In genomic region chr19:39238944-39239343, GRCh38 we compare ENCODE assay signal across 19 cellular contexts. TPM values are rescaled to one million over a fixed set of nuclear protein-coding genes. Genes with fewer than 3 reads are reported as not detected.
DNase-seq lines count a peak whose midpoint lies in the region; ATAC-seq, FAIRE-seq and TF ChIP-seq lines count a peak whose summit lies in the region.
"Had no signal": no experiment of that assay in that cellular context is flagged by ENCODE, and none has a peak within 500 bp of the region (broad histone marks: within the 10 kb centered on the region; RNA-seq: fewer than 3 reads in every experiment).

No MANE protein-coding gene starts in this region.

- TF ChIP-seq EP300 in K562 (IDR thresholded peaks at IDR 0.05; ENCODE audit: low read length) (no peak), ovary (IDR thresholded peaks at IDR 0.05) (no peak)

- in situ Hi-C loops in mammary epithelial cell (cut with MboI; ENCODE audit: low sequenced_read_pairs in 2 of 2): no loop called here
- in situ Hi-C loops in K562 (cut with MboI): no loop called here

- DNase-seq in MCF 10A (ENCODE audit: unreplicated experiment) (no peak), mammary epithelial cell (no peak), K562 (ENCODE audit: extremely low read depth in 1 of 4, low spot score in 3 of 4) (no peak), spleen (peak; percentile 4), iPS-NIHi7 (ENCODE audit: extremely low spot score) (no peak), ovary (no peak)
- DNase-seq in CD4-positive, alpha-beta T cell: no peak
- DNase-seq: BE2C, Calu3, DMS 273 treated with DMSO at 0.1 percent for 48 hours, GOT3, HFFc6 had no signal

- H4K20me1 ChIP-seq in mammary epithelial cell (ENCODE audit: insufficient read depth, low read length) (no peaks in the 10 kb centered on the region), K562 (replicated peaks; ENCODE audit: control insufficient read depth, insufficient read depth, low read length) (no peaks in the 10 kb centered on the region)

- BruUV-seq in MCF 10A (replicated peaks; lab: Mats Ljungman, UMichigan) (no TSS peak), mammary epithelial cell (replicated peaks; lab: Mats Ljungman, UMichigan) (no TSS peak), K562 (replicated peaks; lab: Mats Ljungman, UMichigan) (no TSS peak)

- H3K9me3 ChIP-seq in mammary epithelial cell (replicated peaks; ENCODE audit: insufficient read depth, low read length) (no peaks in the 10 kb centered on the region), K562 (replicated peaks; ENCODE audit: control insufficient read depth, insufficient read depth, low read depth, low read length) (no peaks in the 10 kb centered on the region), spleen (no peaks in the 10 kb centered on the region), ovary (no peaks in the 10 kb centered on the region)
- no peaks in the 10 kb centered on the region for H3K9me3 ChIP-seq in CD4-positive, alpha-beta T cell (ENCODE audit: control insufficient read depth, low read length)
- H3K9me3 ChIP-seq: BE2C, HAP-1 had no signal

- H3K79me2 ChIP-seq in mammary epithelial cell (ENCODE audit: insufficient read depth, low read length) (no peaks in the 10 kb centered on the region), K562 (ENCODE audit: control insufficient read depth, insufficient read depth, low read length) (no peaks in the 10 kb centered on the region)

- peaks cover 8% of the 10 kb centered on the region for H3K4me1 Mint-ChIP-seq in MCF 10A (ENCODE audit: insufficient read depth, unreplicated experiment)
- peaks cover 28% of the 10 kb centered on the region for H3K4me1 Mint-ChIP-seq in CD4-positive, alpha-beta T cell (ENCODE audit: low read depth)

- no peak for TF ChIP-seq RAD21 in K562 (CRISPR knock-in tag; conservative IDR thresholded peaks at IDR 0.05 in 1 of 2, IDR thresholded peaks at IDR 0.05 in 1 of 2)

- H3K9me3 Mint-ChIP-seq in MCF 10A (ENCODE audit: unreplicated experiment): no peaks in the 10 kb centered on the region
- H3K9me3 Mint-ChIP-seq in CD4-positive, alpha-beta T cell: no peaks in the 10 kb centered on the region
- H3K9me3 Mint-ChIP-seq: CD14-positive monocyte, HFFc6 had no signal

- intact Hi-C loops in MCF 10A (cut with micrococcal nuclease) (no loop called here), mammary epithelial cell (cut with micrococcal nuclease) (no loop called here), K562 (cut with micrococcal nuclease) (no loop called here), spleen (cut with DNase I; ENCODE audit: low total_unique reads) (no loop called here), ovary (cut with DNase I) (no loop called here)
- intact Hi-C loops in CD4-positive, alpha-beta T cell (cut with DNase I, micrococcal nuclease): no loop called here

- no peaks in the 10 kb centered on the region for H3K4me1 ChIP-seq in mammary epithelial cell (ENCODE audit: insufficient read depth, low read length)
- H3K4me1 ChIP-seq in K562 (replicated peaks in 1 of 2; ENCODE audit: control insufficient read depth in 2 of 2, insufficient read depth in 2 of 2, low read length in 2 of 2): peaks cover 0 to 8% of the 10 kb centered on the region in 2 experiments; a peak in 3 of 5 replicates
- peaks cover 0 to 14% (median 11%) of the 10 kb centered on the region in 6 donors for H3K4me1 ChIP-seq in spleen
- H3K4me1 ChIP-seq in ovary (ENCODE audit: insufficient read depth): no peaks in the 10 kb centered on the region
- H3K4me1 ChIP-seq: BE2C, HAP-1 had no signal

- H2AFZ ChIP-seq in mammary epithelial cell (ENCODE audit: low read depth, low read length) (no peak overlapping the region), K562 (ENCODE audit: low read depth, low read length) (no peak overlapping the region)

- H3K27ac ChIP-seq in mammary epithelial cell (ENCODE audit: insufficient read depth, low read depth, low read length) (no peak overlapping the region), K562 (ENCODE audit: extremely low read depth, low read depth, low read length) (no peak overlapping the region), spleen (no peak overlapping the region), ovary (no peak overlapping the region)
- no peak overlapping the region for H3K27ac ChIP-seq in CD4-positive, alpha-beta T cell (ENCODE audit: low read depth, low read length)

- ATAC-seq in CD4-positive, alpha-beta T cell (ENCODE audit: poor library complexity): no peak
- ATAC-seq in K562 (no peak), HG02884 (IDR thresholded peaks at IDR 0.05; ENCODE audit: unreplicated experiment) (no peak)

- H3K36me3 Mint-ChIP-seq in MCF 10A (ENCODE audit: insufficient read depth, unreplicated experiment): no peaks in the 10 kb centered on the region
- no peaks in the 10 kb centered on the region for H3K36me3 Mint-ChIP-seq in CD4-positive, alpha-beta T cell (ENCODE audit: low read depth)
- H3K36me3 Mint-ChIP-seq: CD14-positive monocyte had no signal

- no peak overlapping the region for H3K4me3 Mint-ChIP-seq in MCF 10A (ENCODE audit: unreplicated experiment)
- no peak overlapping the region for H3K4me3 Mint-ChIP-seq in CD4-positive, alpha-beta T cell
- H3K4me3 Mint-ChIP-seq: CD14-positive monocyte, HFFc6 had no signal

- peak overlapping the region; percentile 77 for H3K27ac Mint-ChIP-seq in MCF 10A (ENCODE audit: low read depth, unreplicated experiment)
- H3K27ac Mint-ChIP-seq in CD4-positive, alpha-beta T cell: peak overlapping the region; percentile 73
- H3K27ac Mint-ChIP-seq: HFFc6 had no signal

- TF ChIP-seq POLR2A in K562 (conservative IDR thresholded peaks at IDR 0.05) (no peak), spleen (IDR thresholded peaks at IDR 0.05) (no peak), ovary (IDR thresholded peaks at IDR 0.05) (no peak)

- H3K27me3 ChIP-seq in mammary epithelial cell (ENCODE audit: insufficient read depth, low read length) (no peaks in the 10 kb centered on the region), K562 (ENCODE audit: control insufficient read depth in 2 of 2, insufficient read depth in 2 of 2, low read length in 2 of 2) (no peaks in the 10 kb centered on the region), spleen (replicated peaks in 1 of 7) (peaks cover 0 to 21% (median 0%) of the 10 kb centered on the region in 7 donors), ovary (no peaks in the 10 kb centered on the region)
- H3K27me3 ChIP-seq in CD4-positive, alpha-beta T cell (ENCODE audit: control insufficient read depth, insufficient read depth, low read length): no peaks in the 10 kb centered on the region
- H3K27me3 ChIP-seq: BE2C had no signal

- CTCF ChIA-PET in MCF 10A (lab: Yijun Ruan, JAX) (interaction anchor here (0.6 to 1.1 kb wide), 4 partner anchors 11 to 187 kb away, joined by 3 to 4 read pairs (median 4); no protein-coding TSS in a partner anchor), mammary epithelial cell (lab: Charles Lee; ENCODE audit: low non-redundant PET) (no interaction called here), K562 (lab: Yijun Ruan, JAX; ENCODE audit: low intra/inter-chr PET ratio) (no interaction called here)
- CTCF ChIA-PET in CD4-positive, alpha-beta T cell (lab: Charles Lee): interaction anchor here (0.6 kb wide), 1 partner anchor 534 kb away, joined by 5 read pairs; no protein-coding TSS in a partner anchor

- H3K9me1 ChIP-seq in K562 (ENCODE audit: control insufficient read depth, insufficient read depth, low read length): no peaks in the 10 kb centered on the region

- peaks cover 29% of the 10 kb centered on the region for H3K27me3 Mint-ChIP-seq in MCF 10A (ENCODE audit: insufficient read depth, unreplicated experiment)
- peaks cover 4% of the 10 kb centered on the region for H3K27me3 Mint-ChIP-seq in CD4-positive, alpha-beta T cell

- H3K4me2 ChIP-seq in mammary epithelial cell (ENCODE audit: insufficient read depth, low read depth, low read length) (no peak overlapping the region), K562 (ENCODE audit: insufficient read depth, low read length) (no peak overlapping the region)

- no peaks in the 10 kb centered on the region for H3K36me3 ChIP-seq in mammary epithelial cell (ENCODE audit: insufficient read depth, low read length)
- H3K36me3 ChIP-seq in K562 (ENCODE audit: control insufficient read depth, insufficient read depth, low read length): no peaks in the 10 kb centered on the region
- no peaks in the 10 kb centered on the region for H3K36me3 ChIP-seq in spleen
- H3K36me3 ChIP-seq in ovary: no peaks in the 10 kb centered on the region
- H3K36me3 ChIP-seq: BE2C, HAP-1 had no signal

- POLR2A ChIA-PET in MCF 10A (lab: Yijun Ruan, JAX) (no interaction called here), K562 (lab: Yijun Ruan, JAX) (no interaction called here)
- POLR2A ChIA-PET in CD4-positive, alpha-beta T cell (lab: Charles Lee): no interaction called here

- no peak for TF ChIP-seq CTCF in MCF 10A (IDR thresholded peaks at IDR 0.05; ENCODE audit: unreplicated experiment)
- no peak for TF ChIP-seq CTCF in mammary epithelial cell (conservative IDR thresholded peaks at IDR 0.05 in 1 of 2, IDR thresholded peaks at IDR 0.05 in 1 of 2; ENCODE audit: extremely low read depth in 1 of 2, insufficient read depth in 1 of 2, low read depth in 1 of 2, low read length in 2 of 2)
- TF ChIP-seq CTCF in CD4-positive, alpha-beta T cell (IDR thresholded peaks at IDR 0.05): no peak
- TF ChIP-seq CTCF in K562 (IDR thresholded peaks at IDR 0.05 in 2 of 3, conservative IDR thresholded peaks at IDR 0.05 in 1 of 3; ENCODE audit: insufficient read depth in 2 of 3, low read depth in 1 of 3, low read length in 3 of 3): no peak
- no peak for TF ChIP-seq CTCF in spleen (IDR thresholded peaks at IDR 0.05 in 8 of 11, conservative IDR thresholded peaks at IDR 0.05 in 3 of 11)
- TF ChIP-seq CTCF in ovary (IDR thresholded peaks at IDR 0.05): no peak

- 100% methylated on average over 5 of the region's 6 CpGs for WGBS in mammary epithelial cell (ENCODE audit: low coverage, missing lambda C conversion rate)
- 60% methylated on average over 6 of the region's 6 CpGs for WGBS in K562 (ENCODE audit: insufficient coverage, low coverage, missing lambda C conversion rate)
- 85 to 93% (median 90%) methylated on average over 6 of the region's 6 CpGs for WGBS in spleen, 5 donors
- 82 to 84% (median 82%) methylated on average over 6 of the region's 6 CpGs for WGBS in ovary, 3 donors

- dilution Hi-C loops in mammary epithelial cell (cut with HindIII; ENCODE audit: low sequenced_read_pairs): no loop called here

- no peak overlapping the region for H3K9ac ChIP-seq in mammary epithelial cell (ENCODE audit: insufficient read depth, low read length)
- no peak overlapping the region for H3K9ac ChIP-seq in K562 (ENCODE audit: insufficient read depth in 1 of 2, low read depth in 2 of 2, low read length in 2 of 2)

- H3K4me3 ChIP-seq in mammary epithelial cell (replicated peaks in 1 of 3; ENCODE audit: insufficient read depth in 1 of 3, low read depth in 2 of 3, low read length in 3 of 3) (no peak overlapping the region), K562 (no peak overlapping the region), spleen (no peak overlapping the region), ovary (no peak overlapping the region)
- H3K4me3 ChIP-seq: HAP-1 had no signal

- FAIRE-seq in K562 (lab: Jason Lieb, UNC): no peak
- FAIRE-seq: GM18507, HTR-8/SVneo had no signal

RNA-seq across cellular contexts. Expression of gene IFNL3, which starts 5.9 kb away (rescaled TPM):
- total RNA-seq in MCF 10A (2022): not detected in 2 replicates
- not detected for total RNA-seq in mammary epithelial cell
- polyA plus RNA-seq in mammary epithelial cell: not detected
- polyA minus RNA-seq in mammary epithelial cell: not detected
- not detected for total RNA-seq in CD4-positive, alpha-beta T cell
- total RNA-seq in K562 (2011; cell fraction: chromatin; rRNA removed; ENCODE audit: low replicate concordance): not detected in 2 replicates
- total RNA-seq in K562 (2011; cell fraction: nucleolus; rRNA removed): not detected in 2 replicates
- total RNA-seq in K562 (2011; cell fraction: nucleoplasm; rRNA removed): not detected in 2 replicates
- total RNA-seq in K562 (2014; rRNA removed): not detected in 2 replicates
- not detected in 2 replicates for total RNA-seq in K562 (2014; rRNA removed; fragmentation: Illumina TruSeq; extraction: Trizol)
- not detected in 2 replicates for total RNA-seq in K562 (2015; rRNA removed; fragmentation: Illumina TruSeq; extraction: Trizol)
- total RNA-seq in K562 (2021): not detected in 2 replicates
- not detected in 2 replicates for polyA plus RNA-seq in K562 (2011; rRNA removed)
- polyA plus RNA-seq in K562 (2011; cell fraction: cytosol; rRNA removed): not detected in 2 replicates
- polyA plus RNA-seq in K562 (2011; cell fraction: nucleus; rRNA removed): not detected in 2 replicates
- not detected in 2 replicates for polyA plus RNA-seq in K562 (2012)
- polyA plus RNA-seq in K562 (2014; fragmentation: Illumina TruSeq; extraction: Trizol): not detected in 2 replicates
- polyA plus RNA-seq in K562 (2014; fragmentation: Nextera tagmentation; extraction: Ambion mirVana): not detected
- polyA plus RNA-seq in K562 (2014; rRNA removed): not detected in 2 replicates
- not detected in 2 replicates for polyA minus RNA-seq in K562 (2011; rRNA and poly(A)+ RNA removed)
- not detected in 2 replicates for polyA minus RNA-seq in K562 (2011; cell fraction: cytosol; rRNA and poly(A)+ RNA removed)
- polyA minus RNA-seq in K562 (2011; cell fraction: nucleus; rRNA and poly(A)+ RNA removed): not detected in 2 replicates
- total RNA-seq in spleen: not detected
- polyA plus RNA-seq in spleen: not detected
- total RNA-seq in ovary: not detected
- not detected for polyA plus RNA-seq in ovary
- total RNA-seq: A172, Calu3, Daoy, HFFc6 had no signal
- polyA plus RNA-seq: CD14-positive monocyte had no signal

RNA-seq across cellular contexts. Expression of gene IFNL4, which starts 9.7 kb away (rescaled TPM):
- not detected in 2 replicates for total RNA-seq in MCF 10A (2022)
- total RNA-seq in mammary epithelial cell: not detected
- not detected for polyA plus RNA-seq in mammary epithelial cell
- not detected for polyA minus RNA-seq in mammary epithelial cell
- not detected for total RNA-seq in CD4-positive, alpha-beta T cell
- not detected in 2 replicates for total RNA-seq in K562 (2011; cell fraction: chromatin; rRNA removed; ENCODE audit: low replicate concordance)
- total RNA-seq in K562 (2011; cell fraction: nucleolus; rRNA removed): not detected in 2 replicates
- total RNA-seq in K562 (2011; cell fraction: nucleoplasm; rRNA removed): not detected in 2 replicates
- not detected in 2 replicates for total RNA-seq in K562 (2014; rRNA removed)
- total RNA-seq in K562 (2014; rRNA removed; fragmentation: Illumina TruSeq; extraction: Trizol): not detected in 2 replicates
- total RNA-seq in K562 (2015; rRNA removed; fragmentation: Illumina TruSeq; extraction: Trizol): not detected in 2 replicates
- not detected in 2 replicates for total RNA-seq in K562 (2021)
- not detected in 2 replicates for polyA plus RNA-seq in K562 (2011; rRNA removed)
- polyA plus RNA-seq in K562 (2011; cell fraction: cytosol; rRNA removed): not detected in 2 replicates
- not detected in 2 replicates for polyA plus RNA-seq in K562 (2011; cell fraction: nucleus; rRNA removed)
- polyA plus RNA-seq in K562 (2012): not detected in 2 replicates
- polyA plus RNA-seq in K562 (2014; fragmentation: Illumina TruSeq; extraction: Trizol): not detected in 2 replicates
- polyA plus RNA-seq in K562 (2014; fragmentation: Nextera tagmentation; extraction: Ambion mirVana): not detected
- polyA plus RNA-seq in K562 (2014; rRNA removed): not detected in 2 replicates
- polyA minus RNA-seq in K562 (2011; rRNA and poly(A)+ RNA removed): not detected in 2 replicates
- not detected in 2 replicates for polyA minus RNA-seq in K562 (2011; cell fraction: cytosol; rRNA and poly(A)+ RNA removed)
- not detected in 2 replicates for polyA minus RNA-seq in K562 (2011; cell fraction: nucleus; rRNA and poly(A)+ RNA removed)
- total RNA-seq in spleen: not detected
- not detected for polyA plus RNA-seq in spleen
- total RNA-seq in ovary: under 1 TPM in 2 of 7 donors, not detected in 5; 0.17 to 0.23 TPM
- polyA plus RNA-seq in ovary: not detected
- total RNA-seq: A172, Calu3, Daoy, HFFc6 had no signal
- polyA plus RNA-seq: CD14-positive monocyte had no signal

RNA-seq across cellular contexts. Expression of gene IFNL2, which starts 29.3 kb away (rescaled TPM):
- not detected in 2 replicates for total RNA-seq in MCF 10A (2022)
- not detected for total RNA-seq in mammary epithelial cell
- not detected for polyA plus RNA-seq in mammary epithelial cell
- polyA minus RNA-seq in mammary epithelial cell: not detected
- not detected for total RNA-seq in CD4-positive, alpha-beta T cell
- total RNA-seq in K562 (2011; cell fraction: chromatin; rRNA removed; ENCODE audit: low replicate concordance): not detected in 2 replicates
- not detected in 2 replicates for total RNA-seq in K562 (2011; cell fraction: nucleolus; rRNA removed)
- total RNA-seq in K562 (2011; cell fraction: nucleoplasm; rRNA removed): not detected in 2 replicates
- total RNA-seq in K562 (2014; rRNA removed): not detected in 2 replicates
- total RNA-seq in K562 (2014; rRNA removed; fragmentation: Illumina TruSeq; extraction: Trizol): not detected in 2 replicates
- not detected in 2 replicates for total RNA-seq in K562 (2015; rRNA removed; fragmentation: Illumina TruSeq; extraction: Trizol)
- not detected in 2 replicates for total RNA-seq in K562 (2021)
- not detected in 2 replicates for polyA plus RNA-seq in K562 (2011; rRNA removed)
- not detected in 2 replicates for polyA plus RNA-seq in K562 (2011; cell fraction: cytosol; rRNA removed)
- polyA plus RNA-seq in K562 (2011; cell fraction: nucleus; rRNA removed): not detected in 2 replicates
- not detected in 2 replicates for polyA plus RNA-seq in K562 (2012)
- polyA plus RNA-seq in K562 (2014; fragmentation: Illumina TruSeq; extraction: Trizol): not detected in 2 replicates
- not detected for polyA plus RNA-seq in K562 (2014; fragmentation: Nextera tagmentation; extraction: Ambion mirVana)
- polyA plus RNA-seq in K562 (2014; rRNA removed): not detected in 2 replicates
- polyA minus RNA-seq in K562 (2011; rRNA and poly(A)+ RNA removed): not detected in 2 replicates
- polyA minus RNA-seq in K562 (2011; cell fraction: cytosol; rRNA and poly(A)+ RNA removed): not detected in 2 replicates
- polyA minus RNA-seq in K562 (2011; cell fraction: nucleus; rRNA and poly(A)+ RNA removed): not detected in 2 replicates
- total RNA-seq in spleen: not detected
- not detected for polyA plus RNA-seq in spleen
- total RNA-seq in ovary: not detected
- polyA plus RNA-seq in ovary: not detected
- total RNA-seq: A172, Calu3, Daoy, HFFc6 had no signal
- polyA plus RNA-seq: CD14-positive monocyte had no signal

RNA-seq across cellular contexts. Expression of gene SYCN, which starts 34.9 kb away (rescaled TPM):
- not detected in 2 replicates for total RNA-seq in MCF 10A (2022)
- not detected for total RNA-seq in mammary epithelial cell
- not detected for polyA plus RNA-seq in mammary epithelial cell
- not detected for polyA minus RNA-seq in mammary epithelial cell
- not detected for total RNA-seq in CD4-positive, alpha-beta T cell
- not detected in 2 replicates for total RNA-seq in K562 (2011; cell fraction: chromatin; rRNA removed; ENCODE audit: low replicate concordance)
- total RNA-seq in K562 (2011; cell fraction: nucleolus; rRNA removed): not detected in 2 replicates
- not detected in 2 replicates for total RNA-seq in K562 (2011; cell fraction: nucleoplasm; rRNA removed)
- not detected in 2 replicates for total RNA-seq in K562 (2014; rRNA removed)
- not detected in 2 replicates for total RNA-seq in K562 (2014; rRNA removed; fragmentation: Illumina TruSeq; extraction: Trizol)
- total RNA-seq in K562 (2015; rRNA removed; fragmentation: Illumina TruSeq; extraction: Trizol): not detected in 2 replicates
- total RNA-seq in K562 (2021): 0.36 TPM in 1 of 2 replicates, not detected in the other
- polyA plus RNA-seq in K562 (2011; rRNA removed): not detected in 2 replicates
- 0.13 TPM in 1 of 2 replicates, not detected in the other for polyA plus RNA-seq in K562 (2011; cell fraction: cytosol; rRNA removed)
- not detected in 2 replicates for polyA plus RNA-seq in K562 (2011; cell fraction: nucleus; rRNA removed)
- 0.21 TPM in 1 of 2 replicates, not detected in the other for polyA plus RNA-seq in K562 (2012)
- not detected in 2 replicates for polyA plus RNA-seq in K562 (2014; fragmentation: Illumina TruSeq; extraction: Trizol)
- polyA plus RNA-seq in K562 (2014; fragmentation: Nextera tagmentation; extraction: Ambion mirVana): not detected
- not detected in 2 replicates for polyA plus RNA-seq in K562 (2014; rRNA removed)
- not detected in 2 replicates for polyA minus RNA-seq in K562 (2011; rRNA and poly(A)+ RNA removed)
- not detected in 2 replicates for polyA minus RNA-seq in K562 (2011; cell fraction: cytosol; rRNA and poly(A)+ RNA removed)
- not detected in 2 replicates for polyA minus RNA-seq in K562 (2011; cell fraction: nucleus; rRNA and poly(A)+ RNA removed)
- total RNA-seq in spleen: not detected
- polyA plus RNA-seq in spleen: not detected
- 1 to 10 TPM in 2 of 7 donors, not detected in 5; 1.2 to 2.4 TPM for total RNA-seq in ovary
- polyA plus RNA-seq in ovary: not detected
- total RNA-seq: A172, Calu3, Daoy, HFFc6 had no signal
- polyA plus RNA-seq: CD14-positive monocyte had no signal

RNA-seq across cellular contexts. Expression of gene NCCRP1, which starts 42.2 kb away (rescaled TPM):
- total RNA-seq in MCF 10A (2022) (not detected in 2 replicates), mammary epithelial cell (under 1 TPM; 0.31 to 0.50 TPM), K562 (2014; rRNA removed) (not detected in 2 replicates), K562 (2014; rRNA removed; fragmentation: Illumina TruSeq; extraction: Trizol) (not detected in 2 replicates), K562 (2015; rRNA removed; fragmentation: Illumina TruSeq; extraction: Trizol) (not detected in 2 replicates), K562 (2021) (0.11 TPM in 1 of 2 replicates, not detected in the other), spleen (under 1 TPM in 2 of 7 donors, not detected in 5; 0.13 to 0.28 TPM), ovary (1 to 10 TPM in 1 of 7 donors, under 1 TPM in 2, not detected in 4; 0.20 to 4.4 (median 0.22) TPM)
- polyA plus RNA-seq in mammary epithelial cell (0.84 TPM), K562 (2011; rRNA removed) (0.08 TPM in 1 of 2 replicates, not detected in the other), K562 (2014; fragmentation: Illumina TruSeq; extraction: Trizol) (not detected in 2 replicates), K562 (2014; fragmentation: Nextera tagmentation; extraction: Ambion mirVana) (not detected), K562 (2014; rRNA removed) (0.05 and 0.34 TPM in 2 replicates), spleen (1 to 10 TPM in 1 of 3 donors, under 1 TPM in 2; 0.12 to 1.7 (median 0.19) TPM), ovary (under 1 TPM; 0.05 to 0.15 TPM)
- 1.4 TPM for polyA minus RNA-seq in mammary epithelial cell
- total RNA-seq in CD4-positive, alpha-beta T cell: not detected
- not detected in 2 replicates for total RNA-seq in K562 (2011; cell fraction: chromatin; rRNA removed; ENCODE audit: low replicate concordance)
- total RNA-seq in K562 (2011; cell fraction: nucleolus; rRNA removed): not detected in 2 replicates
- not detected in 2 replicates for total RNA-seq in K562 (2011; cell fraction: nucleoplasm; rRNA removed)
- 0.06 and 0.07 TPM in 2 replicates for polyA plus RNA-seq in K562 (2011; cell fraction: cytosol; rRNA removed)
- not detected in 2 replicates for polyA plus RNA-seq in K562 (2011; cell fraction: nucleus; rRNA removed)
- 0.07 TPM in 1 of 2 replicates, not detected in the other for polyA plus RNA-seq in K562 (2012)
- not detected in 2 replicates for polyA minus RNA-seq in K562 (2011; rRNA and poly(A)+ RNA removed)
- polyA minus RNA-seq in K562 (2011; cell fraction: cytosol; rRNA and poly(A)+ RNA removed): not detected in 2 replicates
- polyA minus RNA-seq in K562 (2011; cell fraction: nucleus; rRNA and poly(A)+ RNA removed): not detected in 2 replicates
- total RNA-seq: A172, HFFc6 had no signal
- polyA plus RNA-seq: CD14-positive monocyte had no signal

Comparison
In these comparisons a context has a peak if more than half of its experiments do, and no peak if none do; other contexts are left out.
1. CTCF ChIA-PET loops: an anchor here in MCF 10A (0.6 to 1.1 kb wide) and CD4-positive, alpha-beta T cell (0.6 kb wide); none called in mammary epithelial cell and K562.